In the genomic region with DNA sequence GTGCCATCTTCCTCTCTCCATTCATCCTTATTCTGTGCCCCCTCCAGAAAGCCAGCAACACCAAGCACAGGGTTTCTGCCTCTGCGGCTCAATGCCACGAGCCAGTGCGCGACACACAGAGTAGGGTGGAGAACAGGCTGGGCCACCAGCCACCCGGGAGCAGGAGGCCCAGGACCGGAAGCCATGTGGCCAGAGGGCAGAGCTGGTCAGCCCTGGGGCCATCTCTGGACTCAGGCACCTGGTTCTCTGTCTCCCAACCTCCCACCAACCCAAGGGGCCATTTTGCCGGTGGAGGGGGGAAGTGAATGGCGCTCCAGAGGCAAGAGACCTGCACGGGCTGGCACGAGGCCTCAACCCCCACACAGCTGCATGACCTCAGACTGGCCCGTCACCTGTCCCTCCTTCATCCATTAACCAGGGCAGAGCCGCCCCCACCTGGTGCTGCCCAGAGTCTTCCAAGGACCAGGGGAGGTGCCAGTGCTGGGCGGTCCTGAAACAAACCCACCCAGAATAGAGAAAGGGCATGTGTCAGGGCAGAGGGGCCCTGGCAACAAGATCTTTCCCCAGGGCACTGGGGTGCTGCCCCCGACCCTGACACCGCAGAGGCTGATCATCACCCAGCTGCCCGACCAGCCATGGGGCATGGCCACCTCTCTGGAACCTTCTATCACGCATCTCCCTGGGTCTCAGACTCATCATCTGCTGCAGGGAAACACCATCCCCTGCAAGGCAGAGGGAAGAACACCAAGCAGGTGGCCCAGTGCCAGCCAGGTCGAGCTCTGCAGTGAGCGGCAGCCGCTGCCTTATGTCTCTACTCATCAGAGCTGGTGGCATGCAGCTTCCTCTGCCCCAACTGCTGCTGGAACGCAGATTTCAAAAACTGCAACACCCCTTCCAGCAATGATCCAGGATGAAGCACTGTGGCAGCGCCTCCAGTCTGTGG, we compare ENCODE assay signal across 14 cellular contexts. TPM values are rescaled to one million over a fixed set of nuclear protein-coding genes. Genes with fewer than 3 reads are reported as not detected.
A peak's percentile ranks its signal among the peaks of the same experiment; 100 is the strongest.
DNase-seq lines count a peak whose midpoint lies in the region; ATAC-seq, FAIRE-seq and TF ChIP-seq lines count a peak whose summit lies in the region.
"Had no signal": no experiment of that assay in that cellular context is flagged by ENCODE, and none has a peak within 500 bp of the region (broad histone marks: within the 10 kb centered on the region; RNA-seq: fewer than 3 reads in every experiment).

No MANE protein-coding gene starts in this region.

- CTCF ChIA-PET in activated B cell treated with CpG ODN at 0.5 μM for 24 hours (lab: Charles Lee) = interaction anchor here (1.3 to 1.7 kb wide), 2 partner anchors 24 to 34 kb away, joined by 3 to 7 read pairs; no protein-coding TSS in a partner anchor
- CTCF ChIA-PET in HepG2 (lab: Yijun Ruan, JAX; ENCODE audit: low intra/inter-chr PET ratio, low total read pairs) = no interaction called here

- H3K36me3 Mint-ChIP-seq in activated B cell treated with CpG ODN at 0.5 μM for 24 hours (ENCODE audit: low read depth) = peaks cover 16% of the 10 kb centered on the region

- TF ChIP-seq POLR2A in HepG2 (IDR thresholded peaks at IDR 0.05; ENCODE audit: insufficient read depth in 1 of 2, low read depth in 2 of 2, low read length in 2 of 2) = no peak

- H3K27me3 ChIP-seq in HepG2 (ENCODE audit: control insufficient read depth in 1 of 2, insufficient read depth in 2 of 2, low read length in 2 of 2) (no peaks in the 10 kb centered on the region), upper lobe of right lung (no peaks in the 10 kb centered on the region)

- H3K4me2 ChIP-seq in HepG2 (ENCODE audit: low read depth, low read length) = peak overlapping the region; percentile 95
- H3K4me2 ChIP-seq: A549, KMS-11 had no signal

- no TSS peak for BruUV-seq in HepG2 (replicated peaks; lab: Mats Ljungman, UMichigan)

- TF ChIP-seq EP300 in HepG2 (IDR thresholded peaks at IDR 0.05; ENCODE audit: low read depth in 2 of 2, low read length in 2 of 2) = no peak
- no peak for TF ChIP-seq EP300 in HepG2 (CRISPR knock-in tag; IDR thresholded peaks at IDR 0.05; ENCODE audit: borderline replicate concordance)

- TF ChIP-seq CTCF in activated B cell treated with CpG ODN at 0.5 μM for 24 hours (IDR thresholded peaks at IDR 0.05) (no peak), HepG2 (CRISPR knock-in tag; IDR thresholded peaks at IDR 0.05) (peak; percentile 45), upper lobe of right lung (IDR thresholded peaks at IDR 0.05) (no peak)

- in situ Hi-C loops in HepG2 (cut with HindIII; ENCODE audit: extremely low pct_ligation_motif_present, low pct_unique_long_range_greater_than_20kb) = no loop called here

- H3K4me3 ChIP-seq in HepG2 (replicated peaks in 1 of 3; ENCODE audit: insufficient read depth in 1 of 3, low read depth in 2 of 3, low read length in 3 of 3) (peak overlapping the region; percentile 48 to 73 (median 48); a peak in 5 of 6 replicates), upper lobe of right lung (no peak overlapping the region)
- H3K4me3 ChIP-seq: A549 had no signal

- peaks cover 8% of the 10 kb centered on the region; the same call in 1 of the 2 replicates for H4K20me1 ChIP-seq in HepG2 (ENCODE audit: insufficient read depth, low read length)

- peaks cover 71% of the 10 kb centered on the region for H3K4me1 Mint-ChIP-seq in activated B cell treated with CpG ODN at 0.5 μM for 24 hours

- WGBS in HepG2 (ENCODE audit: low lambda C conversion rate) = 28% methylated on average over 7 of the region's 22 CpGs

- ATAC-seq in activated B cell treated with CpG ODN at 0.5 μM for 24 hours (ENCODE audit: low read depth) = peak; percentile 9
- peak; percentile 43 for ATAC-seq in HepG2
- ATAC-seq in upper lobe of right lung = no peak
- ATAC-seq in GM18520 (IDR thresholded peaks at IDR 0.05; ENCODE audit: unreplicated experiment) = no peak
- ATAC-seq: A549 had no signal

- no peak for TF ChIP-seq RAD21 in HepG2 (CRISPR knock-in tag; IDR thresholded peaks at IDR 0.05)

- H3K4me1 ChIP-seq in HepG2 (ENCODE audit: insufficient read depth, low read length) (peaks cover 70% of the 10 kb centered on the region), upper lobe of right lung (peaks cover 26% of the 10 kb centered on the region)

- peak overlapping the region; percentile 83 for H3K27ac Mint-ChIP-seq in activated B cell treated with CpG ODN at 0.5 μM for 24 hours
- H3K27ac Mint-ChIP-seq: T-helper 17 cell had no signal

- intact Hi-C loops in activated B cell treated with CpG ODN at 0.5 μM for 24 hours (cut with micrococcal nuclease) (loop anchor here (1.0 kb wide), 1 partner anchor 12 kb away; a partner anchor contains a TSS), HepG2 (cut with micrococcal nuclease; ENCODE audit: unreplicated experiment) (loop anchor here (1.0 to 5.0 kb wide), 3 partner anchors 10 to 58 kb away; no protein-coding TSS in a partner anchor), upper lobe of right lung (cut with DNase I) (no loop called here)

- H3K27me3 Mint-ChIP-seq in activated B cell treated with CpG ODN at 0.5 μM for 24 hours = no peaks in the 10 kb centered on the region
- H3K27me3 Mint-ChIP-seq: T-helper 17 cell had no signal

- peak overlapping the region; percentile 92 for H3K27ac ChIP-seq in HepG2 (ENCODE audit: extremely low read length, insufficient read depth, low read length)
- peak overlapping the region; percentile 71 for H3K27ac ChIP-seq in upper lobe of right lung
- H3K27ac ChIP-seq: A549, KMS-11 had no signal

- H3K9me3 ChIP-seq in HepG2 (ENCODE audit: low read length) (no peaks in the 10 kb centered on the region), upper lobe of right lung (no peaks in the 10 kb centered on the region)
- H3K9me3 ChIP-seq: A549 had no signal

- POLR2A ChIA-PET in activated B cell treated with CpG ODN at 0.5 μM for 24 hours (lab: Charles Lee) = interaction anchor here (1.0 to 1.5 kb wide), 3 partner anchors 10 to 24 kb away, joined by 3 to 6 read pairs (median 3); no protein-coding TSS in a partner anchor
- POLR2A ChIA-PET in HepG2 (lab: Yijun Ruan, JAX) = interaction anchor here (0.6 to 3.3 kb wide), 7 partner anchors 10 to 579 kb away, joined by 3 to 24 read pairs (median 13); a partner anchor contains a TSS

- peak; percentile 6 for DNase-seq in activated naive CD4-positive, alpha-beta T cell treated with anti-CD3 and anti-CD28 coated beads, Interleukin-2, amount 50 U/mL, for 16 hours
- no peak for DNase-seq in activated naive CD4-positive, alpha-beta T cell treated with Interleukin-2 at 50 U/mL for 16 hours
- DNase-seq in activated B cell treated with CpG ODN at 0.5 μM for 24 hours (no peak), HepG2 (ENCODE audit: low spot score) (no peak), upper lobe of right lung (peak; percentile 60), NOMO-1 treated with dmso at 0.1 percent for 144 hours (lab: John Stamatoyannopoulos, UW; ENCODE audit: unreplicated experiment) (no peak)
- DNase-seq in stimulated activated CD4-positive, alpha-beta T cell treated with anti-CD3 and anti-CD28 coated beads, Interleukin-1b, Interleukin-23, amount 100 ng/mL, for 48 hours = no peak
- DNase-seq: activated CD8-positive, alpha-beta memory T cell treated with anti-CD3 and anti-CD28 coated beads, Interleukin-2, amount 50 U/mL, for 4 hours; GDM1; stimulated activated CD4-positive, alpha-beta T cell treated with anti-CD3 and anti-CD28 coated beads, Interleukin-4, amount 100 ng/mL, for 24 hours; T-helper 17 cell had no signal

- H3K9ac ChIP-seq in HepG2 (ENCODE audit: insufficient read depth, low read depth, low read length) = peak overlapping the region; percentile 68
- H3K9ac ChIP-seq: KMS-11 had no signal

- H2AFZ ChIP-seq in HepG2 (ENCODE audit: low read length) = no peak overlapping the region

- H3K4me3 Mint-ChIP-seq in activated B cell treated with CpG ODN at 0.5 μM for 24 hours = peak overlapping the region; percentile 74
- H3K4me3 Mint-ChIP-seq: T-helper 17 cell had no signal

- peaks cover 95% of the 10 kb centered on the region for H3K79me2 ChIP-seq in HepG2 (ENCODE audit: insufficient read depth, low read length)

- H3K36me3 ChIP-seq in HepG2 (replicated peaks in 1 of 2; ENCODE audit: control insufficient read depth in 1 of 2, insufficient read depth in 2 of 2, low read length in 2 of 2) = peaks cover 0 to 8% of the 10 kb centered on the region in 2 experiments; a peak in 1 of 5 replicates
- no peaks in the 10 kb centered on the region for H3K36me3 ChIP-seq in upper lobe of right lung

- H3K9me3 Mint-ChIP-seq in activated B cell treated with CpG ODN at 0.5 μM for 24 hours = no peaks in the 10 kb centered on the region

- FAIRE-seq in HepG2 (lab: Jason Lieb, UNC) = no peak
- FAIRE-seq: A549 had no signal

RNA-seq across cellular contexts. Expression of a gene that starts 11.9 kb away (rescaled TPM):
- total RNA-seq in activated B cell treated with CpG ODN at 0.5 μM for 24 hours = 92.9 and 99.6 TPM in 2 replicates
- 21.2 and 22.5 TPM in 2 replicates for total RNA-seq in HepG2 (2016; rRNA removed; fragmentation: Illumina TruSeq; extraction: Trizol)
- total RNA-seq in HepG2 (2016; cell fraction: cytosol; rRNA removed; fragmentation: Illumina TruSeq; extraction: Trizol; ENCODE audit: low read depth) = 11.6 and 15.3 TPM in 2 replicates
- total RNA-seq in HepG2 (2016; cell fraction: insoluble cytoplasmic fraction; rRNA removed; fragmentation: Illumina TruSeq; extraction: Trizol) = 17.5 and 22.6 TPM in 2 replicates
- 15.0 and 15.8 TPM in 2 replicates for total RNA-seq in HepG2 (2016; cell fraction: membrane; rRNA removed; fragmentation: Illumina TruSeq; extraction: Trizol)
- 24.8 and 26.3 TPM in 2 replicates for total RNA-seq in HepG2 (2016; cell fraction: nucleus; rRNA removed; fragmentation: Illumina TruSeq; extraction: Trizol)
- polyA plus RNA-seq in HepG2 (2011; rRNA removed) = 22.9 and 32.7 TPM in 2 replicates
- 23.2 and 24.2 TPM in 2 replicates for polyA plus RNA-seq in HepG2 (2011; cell fraction: cytosol; rRNA removed)
- 70.9 and 79.3 TPM in 2 replicates for polyA plus RNA-seq in HepG2 (2011; cell fraction: nucleus; rRNA removed)
- 34.9 and 35.5 TPM in 2 replicates for polyA plus RNA-seq in HepG2 (2012)
- polyA plus RNA-seq in HepG2 (2016; cell fraction: cytosol; fragmentation: Illumina TruSeq; extraction: Trizol; ENCODE audit: low read depth) = 2.1 and 2.5 TPM in 2 replicates
- polyA plus RNA-seq in HepG2 (2016; cell fraction: insoluble cytoplasmic fraction; fragmentation: Illumina TruSeq; extraction: Trizol; ENCODE audit: low read depth) = 21.5 and 26.8 TPM in 2 replicates
- polyA plus RNA-seq in HepG2 (2016; cell fraction: membrane; fragmentation: Illumina TruSeq; extraction: Trizol; ENCODE audit: low read depth) = 8.7 and 9.2 TPM in 2 replicates
- polyA plus RNA-seq in HepG2 (2016; cell fraction: nucleus; fragmentation: Illumina TruSeq; extraction: Trizol; ENCODE audit: insufficient read depth, low read depth) = 61.9 and 62.3 TPM in 2 replicates
- polyA minus RNA-seq in HepG2 (2011; rRNA and poly(A)+ RNA removed; ENCODE audit: low replicate concordance) = 37.6 and 51.8 TPM in 2 replicates
- 33.6 and 35.2 TPM in 2 replicates for polyA minus RNA-seq in HepG2 (2011; cell fraction: cytosol; rRNA and poly(A)+ RNA removed)
- polyA minus RNA-seq in HepG2 (2011; cell fraction: nucleus; rRNA and poly(A)+ RNA removed) = 32.7 and 34.4 TPM in 2 replicates
- total RNA-seq in upper lobe of right lung = 34.6 TPM

RNA-seq across cellular contexts. Expression of a gene that starts 45.1 kb away (rescaled TPM):
- total RNA-seq in activated B cell treated with CpG ODN at 0.5 μM for 24 hours (17.3 and 19.3 TPM in 2 replicates), HepG2 (2016; rRNA removed; fragmentation: Illumina TruSeq; extraction: Trizol) (4.9 and 5.0 TPM in 2 replicates), upper lobe of right lung (10.7 TPM)
- total RNA-seq in HepG2 (2016; cell fraction: cytosol; rRNA removed; fragmentation: Illumina TruSeq; extraction: Trizol; ENCODE audit: low read depth) = 2.6 and 4.1 TPM in 2 replicates
- 4.9 and 5.5 TPM in 2 replicates for total RNA-seq in HepG2 (2016; cell fraction: insoluble cytoplasmic fraction; rRNA removed; fragmentation: Illumina TruSeq; extraction: Trizol)
- total RNA-seq in HepG2 (2016; cell fraction: membrane; rRNA removed; fragmentation: Illumina TruSeq; extraction: Trizol) = 10.3 and 11.9 TPM in 2 replicates
- 3.1 and 4.3 TPM in 2 replicates for total RNA-seq in HepG2 (2016; cell fraction: nucleus; rRNA removed; fragmentation: Illumina TruSeq; extraction: Trizol)
- polyA plus RNA-seq in HepG2 (2011; rRNA removed) = 3.9 and 5.7 TPM in 2 replicates
- polyA plus RNA-seq in HepG2 (2011; cell fraction: cytosol; rRNA removed) = 3.3 and 4.0 TPM in 2 replicates
- polyA plus RNA-seq in HepG2 (2011; cell fraction: nucleus; rRNA removed) = 3.3 and 3.7 TPM in 2 replicates
- polyA plus RNA-seq in HepG2 (2012) = 2.3 and 2.6 TPM in 2 replicates
- 4.5 and 6.0 TPM in 2 replicates for polyA plus RNA-seq in HepG2 (2016; cell fraction: cytosol; fragmentation: Illumina TruSeq; extraction: Trizol; ENCODE audit: low read depth)
- 5.4 and 5.8 TPM in 2 replicates for polyA plus RNA-seq in HepG2 (2016; cell fraction: insoluble cytoplasmic fraction; fragmentation: Illumina TruSeq; extraction: Trizol; ENCODE audit: low read depth)
- polyA plus RNA-seq in HepG2 (2016; cell fraction: membrane; fragmentation: Illumina TruSeq; extraction: Trizol; ENCODE audit: low read depth) = 8.8 and 10.1 TPM in 2 replicates
- polyA plus RNA-seq in HepG2 (2016; cell fraction: nucleus; fragmentation: Illumina TruSeq; extraction: Trizol; ENCODE audit: insufficient read depth, low read depth) = 4.3 and 5.4 TPM in 2 replicates
- 5.6 and 12.7 TPM in 2 replicates for polyA minus RNA-seq in HepG2 (2011; rRNA and poly(A)+ RNA removed; ENCODE audit: low replicate concordance)
- 2.5 and 3.1 TPM in 2 replicates for polyA minus RNA-seq in HepG2 (2011; cell fraction: cytosol; rRNA and poly(A)+ RNA removed)
- 1.5 and 2.1 TPM in 2 replicates for polyA minus RNA-seq in HepG2 (2011; cell fraction: nucleus; rRNA and poly(A)+ RNA removed)

Comparison
In these comparisons a context has a peak if more than half of its experiments do, and no peak if none do; other contexts are left out.
1. DNase-seq: peak in activated naive CD4-positive, alpha-beta T cell treated with anti-CD3 and anti-CD28 coated beads, Interleukin-2, amount 50 U/mL, for 16 hours (single experiment) and upper lobe of right lung (single experiment); none in activated naive CD4-positive, alpha-beta T cell treated with Interleukin-2 at 50 U/mL for 16 hours (single experiment), activated B cell treated with CpG ODN at 0.5 μM for 24 hours (single experiment), HepG2 (single experiment), stimulated activated CD4-positive, alpha-beta T cell treated with anti-CD3 and anti-CD28 coated beads, Interleukin-1b, Interleukin-23, amount 100 ng/mL, for 48 hours (single experiment) and NOMO-1 treated with dmso at 0.1 percent for 144 hours (single experiment).
2. ATAC-seq: peak in activated B cell treated with CpG ODN at 0.5 μM for 24 hours (single experiment) and HepG2 (single experiment); none in upper lobe of right lung (single experiment) and GM18520 (single experiment).